Comparison of ENCODE assay signal across 1 cellular context in the genomic region with DNA sequence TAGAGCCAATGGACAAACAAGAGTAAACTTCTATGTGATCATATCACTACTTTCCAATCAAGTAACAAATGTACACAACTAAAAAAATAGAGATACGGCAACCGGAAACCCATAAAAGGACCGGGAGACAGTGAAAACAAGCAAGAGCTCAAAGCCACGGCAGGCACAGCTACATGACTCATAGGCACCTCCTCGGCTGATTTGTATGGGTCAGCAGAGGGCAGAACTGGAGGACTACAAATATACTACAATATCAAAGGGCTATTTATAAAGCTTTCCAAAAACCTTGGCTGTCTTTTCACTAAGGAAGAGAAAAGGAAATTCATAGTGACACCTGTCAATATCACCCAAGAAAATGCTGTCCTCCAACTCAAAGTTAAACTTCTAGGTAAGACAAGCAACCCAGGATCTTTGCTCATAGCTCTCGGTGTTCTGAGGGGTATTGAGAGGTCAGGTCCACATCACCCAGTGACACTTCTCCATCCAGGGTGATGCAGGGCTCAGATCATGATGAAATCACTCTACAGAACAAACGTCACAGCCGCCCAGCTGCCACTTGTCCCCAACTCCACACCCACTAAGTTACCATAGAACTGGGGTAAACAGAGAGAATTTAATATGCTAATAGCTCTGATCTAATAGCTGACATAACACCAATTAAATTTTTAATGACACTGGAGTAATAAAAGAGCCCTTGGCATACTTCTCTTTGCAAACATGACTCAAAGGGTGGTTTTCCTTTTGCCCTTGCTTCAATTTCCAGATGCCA.
TF ChIP-seq lines count a peak whose summit lies in the region.

No MANE protein-coding gene starts in this region.

TF ChIP-seq in GM23338, 12 proteins besides CTCF, POLR2A, EP300 and RAD21 (continued from another document):
- TF ChIP-seq, protein P1, sequence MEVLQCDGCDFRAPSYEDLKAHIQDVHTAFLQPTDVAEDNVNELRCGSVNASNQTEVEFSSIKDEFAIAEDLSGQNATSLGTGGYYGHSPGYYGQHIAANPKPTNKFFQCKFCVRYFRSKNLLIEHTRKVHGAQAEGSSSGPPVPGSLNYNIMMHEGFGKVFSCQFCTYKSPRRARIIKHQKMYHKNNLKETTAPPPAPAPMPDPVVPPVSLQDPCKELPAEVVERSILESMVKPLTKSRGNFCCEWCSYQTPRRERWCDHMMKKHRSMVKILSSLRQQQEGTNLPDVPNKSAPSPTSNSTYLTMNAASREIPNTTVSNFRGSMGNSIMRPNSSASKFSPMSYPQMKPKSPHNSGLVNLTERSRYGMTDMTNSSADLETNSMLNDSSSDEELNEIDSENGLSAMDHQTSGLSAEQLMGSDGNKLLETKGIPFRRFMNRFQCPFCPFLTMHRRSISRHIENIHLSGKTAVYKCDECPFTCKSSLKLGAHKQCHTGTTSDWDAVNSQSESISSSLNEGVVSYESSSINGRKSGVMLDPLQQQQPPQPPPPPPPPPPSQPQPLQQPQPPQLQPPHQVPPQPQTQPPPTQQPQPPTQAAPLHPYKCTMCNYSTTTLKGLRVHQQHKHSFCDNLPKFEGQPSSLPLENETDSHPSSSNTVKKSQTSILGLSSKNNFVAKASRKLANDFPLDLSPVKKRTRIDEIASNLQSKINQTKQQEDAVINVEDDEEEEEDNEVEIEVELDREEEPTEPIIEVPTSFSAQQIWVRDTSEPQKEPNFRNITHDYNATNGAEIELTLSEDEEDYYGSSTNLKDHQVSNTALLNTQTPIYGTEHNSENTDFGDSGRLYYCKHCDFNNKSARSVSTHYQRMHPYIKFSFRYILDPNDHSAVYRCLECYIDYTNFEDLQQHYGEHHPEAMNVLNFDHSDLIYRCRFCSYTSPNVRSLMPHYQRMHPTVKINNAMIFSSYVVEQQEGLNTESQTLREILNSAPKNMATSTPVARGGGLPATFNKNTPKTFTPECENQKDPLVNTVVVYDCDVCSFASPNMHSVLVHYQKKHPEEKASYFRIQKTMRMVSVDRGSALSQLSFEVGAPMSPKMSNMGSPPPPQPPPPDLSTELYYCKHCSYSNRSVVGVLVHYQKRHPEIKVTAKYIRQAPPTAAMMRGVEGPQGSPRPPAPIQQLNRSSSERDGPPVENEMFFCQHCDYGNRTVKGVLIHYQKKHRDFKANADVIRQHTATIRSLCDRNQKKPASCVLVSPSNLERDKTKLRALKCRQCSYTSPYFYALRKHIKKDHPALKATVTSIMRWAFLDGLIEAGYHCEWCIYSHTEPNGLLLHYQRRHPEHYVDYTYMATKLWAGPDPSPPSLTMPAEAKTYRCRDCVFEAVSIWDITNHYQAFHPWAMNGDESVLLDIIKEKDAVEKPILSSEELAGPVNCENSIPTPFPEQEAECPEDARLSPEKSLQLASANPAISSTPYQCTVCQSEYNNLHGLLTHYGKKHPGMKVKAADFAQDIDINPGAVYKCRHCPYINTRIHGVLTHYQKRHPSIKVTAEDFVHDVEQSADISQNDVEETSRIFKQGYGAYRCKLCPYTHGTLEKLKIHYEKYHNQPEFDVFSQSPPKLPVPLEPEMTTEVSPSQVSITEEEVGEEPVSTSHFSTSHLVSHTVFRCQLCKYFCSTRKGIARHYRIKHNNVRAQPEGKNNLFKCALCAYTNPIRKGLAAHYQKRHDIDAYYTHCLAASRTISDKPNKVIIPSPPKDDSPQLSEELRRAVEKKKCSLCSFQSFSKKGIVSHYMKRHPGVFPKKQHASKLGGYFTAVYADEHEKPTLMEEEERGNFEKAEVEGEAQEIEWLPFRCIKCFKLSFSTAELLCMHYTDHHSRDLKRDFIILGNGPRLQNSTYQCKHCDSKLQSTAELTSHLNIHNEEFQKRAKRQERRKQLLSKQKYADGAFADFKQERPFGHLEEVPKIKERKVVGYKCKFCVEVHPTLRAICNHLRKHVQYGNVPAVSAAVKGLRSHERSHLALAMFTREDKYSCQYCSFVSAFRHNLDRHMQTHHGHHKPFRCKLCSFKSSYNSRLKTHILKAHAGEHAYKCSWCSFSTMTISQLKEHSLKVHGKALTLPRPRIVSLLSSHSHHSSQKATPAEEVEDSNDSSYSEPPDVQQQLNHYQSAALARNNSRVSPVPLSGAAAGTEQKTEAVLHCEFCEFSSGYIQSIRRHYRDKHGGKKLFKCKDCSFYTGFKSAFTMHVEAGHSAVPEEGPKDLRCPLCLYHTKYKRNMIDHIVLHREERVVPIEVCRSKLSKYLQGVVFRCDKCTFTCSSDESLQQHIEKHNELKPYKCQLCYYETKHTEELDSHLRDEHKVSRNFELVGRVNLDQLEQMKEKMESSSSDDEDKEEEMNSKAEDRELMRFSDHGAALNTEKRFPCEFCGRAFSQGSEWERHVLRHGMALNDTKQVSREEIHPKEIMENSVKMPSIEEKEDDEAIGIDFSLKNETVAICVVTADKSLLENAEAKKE (CRISPR knock-in tag; IDR thresholded peaks at IDR 0.05), result no peak
- TF ChIP-seq ZNF114 (CRISPR knock-in tag; IDR thresholded peaks at IDR 0.05), result no peak
- TF ChIP-seq STAT1 (IDR thresholded peaks at IDR 0.05; ENCODE audit: unreplicated experiment), result no peak
- TF ChIP-seq, protein P2, sequence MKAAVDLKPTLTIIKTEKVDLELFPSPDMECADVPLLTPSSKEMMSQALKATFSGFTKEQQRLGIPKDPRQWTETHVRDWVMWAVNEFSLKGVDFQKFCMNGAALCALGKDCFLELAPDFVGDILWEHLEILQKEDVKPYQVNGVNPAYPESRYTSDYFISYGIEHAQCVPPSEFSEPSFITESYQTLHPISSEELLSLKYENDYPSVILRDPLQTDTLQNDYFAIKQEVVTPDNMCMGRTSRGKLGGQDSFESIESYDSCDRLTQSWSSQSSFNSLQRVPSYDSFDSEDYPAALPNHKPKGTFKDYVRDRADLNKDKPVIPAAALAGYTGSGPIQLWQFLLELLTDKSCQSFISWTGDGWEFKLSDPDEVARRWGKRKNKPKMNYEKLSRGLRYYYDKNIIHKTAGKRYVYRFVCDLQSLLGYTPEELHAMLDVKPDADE (IDR thresholded peaks at IDR 0.05), result no peak
- TF ChIP-seq CREB1 (CRISPR knock-in tag; IDR thresholded peaks at IDR 0.05; ENCODE audit: low read depth), result no peak
- TF ChIP-seq POLR2AphosphoS5 (IDR thresholded peaks at IDR 0.05; ENCODE audit: low read depth), result no peak
- TF ChIP-seq JUNB (IDR thresholded peaks at IDR 0.05; ENCODE audit: unreplicated experiment), result no peak
